In the genomic region with DNA sequence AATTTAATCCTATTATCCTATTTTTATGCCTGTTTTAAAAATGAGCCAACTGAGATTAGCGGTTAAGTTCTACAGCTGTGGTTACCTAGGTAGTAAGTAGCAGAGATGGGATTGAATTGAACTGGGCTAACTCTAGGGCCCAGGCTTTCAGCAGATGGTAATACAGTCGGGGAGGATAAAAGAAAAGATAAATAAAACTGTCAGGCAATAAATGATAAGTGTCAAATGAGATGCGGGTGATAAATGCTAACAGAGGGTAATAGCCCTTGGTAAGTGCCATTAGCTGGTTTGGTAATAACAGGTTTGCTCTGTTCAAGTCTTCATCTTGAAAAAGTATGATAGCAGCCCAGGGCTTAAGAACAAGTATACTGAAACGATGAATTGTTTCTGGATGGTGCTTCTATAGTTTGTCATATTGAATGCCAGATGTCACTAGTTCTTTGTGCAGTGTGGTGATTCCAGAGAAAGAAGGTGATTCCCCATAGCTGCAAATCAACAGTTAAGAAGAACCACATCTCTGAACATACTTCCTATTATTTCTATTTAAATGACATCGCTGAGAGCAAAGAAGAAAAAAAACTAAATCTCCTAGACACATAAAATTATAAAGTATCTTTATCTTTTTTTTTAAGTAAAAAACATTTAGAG, we compare ENCODE assay signal across 28 cellular contexts.
DNase-seq lines count a peak whose midpoint lies in the region; ATAC-seq and TF ChIP-seq lines count a peak whose summit lies in the region.
"Had no signal": no experiment of that assay in that cellular context is flagged by ENCODE, and none has a peak within 500 bp of the region (broad histone marks: within the 10 kb centered on the region; RNA-seq: fewer than 3 reads in every experiment).

No MANE protein-coding gene starts in this region.

- no peak overlapping the region for H3K4me3 ChIP-seq in CD4-positive, alpha-beta memory T cell (ENCODE audit: low read length in 2 of 2)
- H3K4me3 ChIP-seq: BLaER1 treated with 17β-estradiol and CSF1 and Interleukin-3, amounts not matched to agents 10 nM and 100 nM; gastrocnemius medialis had no signal

- CTCF ChIA-PET in MCF 10A (lab: Yijun Ruan, JAX): interaction anchor here (0.7 to 2.0 kb wide), 4 partner anchors 10 to 1131 kb away, joined by 3 to 5 read pairs (median 3); no protein-coding TSS in a partner anchor
- CTCF ChIA-PET in CD4-positive, alpha-beta memory T cell (lab: Charles Lee; ENCODE audit: partially characterized antibody): no interaction called here

- no peaks in the 10 kb centered on the region for H3K27me3 ChIP-seq in CD4-positive, alpha-beta memory T cell (ENCODE audit: insufficient read depth, low read length)
- H3K27me3 ChIP-seq: BLaER1 treated with 17β-estradiol and CSF1 and Interleukin-3, amounts not matched to agents 10 nM and 100 nM; gastrocnemius medialis had no signal

- no peak for TF ChIP-seq CTCF in MCF 10A (IDR thresholded peaks at IDR 0.05; ENCODE audit: unreplicated experiment)

- H3K27ac ChIP-seq in CD4-positive, alpha-beta memory T cell (ENCODE audit: low read depth, low read length): no peak overlapping the region
- H3K27ac ChIP-seq: BLaER1 treated with 17β-estradiol and CSF1 and Interleukin-3, amounts not matched to agents 10 nM and 100 nM; gastrocnemius medialis; WERI-Rb-1 had no signal

- no peaks in the 10 kb centered on the region for H3K9me3 ChIP-seq in CD4-positive, alpha-beta memory T cell (ENCODE audit: control insufficient read depth in 1 of 2, low read length in 2 of 2)
- H3K9me3 ChIP-seq: BLaER1 treated with 17β-estradiol and CSF1 and Interleukin-3, amounts not matched to agents 10 nM and 100 nM; gastrocnemius medialis had no signal

- no peak overlapping the region for H3K4me3 Mint-ChIP-seq in activated T-helper 2 cell treated with anti-CD3 and anti-CD28 coated beads, Interferon-gamma antibody, Interleukin-2, Interleukin-4, amounts not matched to agents 10 μg/mL and 5 μg/mL and 100 μg/mL, durations not matched to agents 14 hours and 24 hours and 36 hours (ENCODE audit: low read depth)
- no peak overlapping the region for H3K4me3 Mint-ChIP-seq in MCF 10A (ENCODE audit: unreplicated experiment)
- no peak overlapping the region for H3K4me3 Mint-ChIP-seq in CD4-positive, alpha-beta memory T cell
- H3K4me3 Mint-ChIP-seq: activated naive CD8-positive, alpha-beta T cell treated with anti-CD3 and anti-CD28 coated beads for 36 hours; immature natural killer cell; nephron progenitor cell had no signal

- BruUV-seq in MCF 10A (replicated peaks; lab: Mats Ljungman, UMichigan): no TSS peak

- POLR2A ChIA-PET in MCF 10A (lab: Yijun Ruan, JAX): no interaction called here
- POLR2A ChIA-PET in CD4-positive, alpha-beta memory T cell (lab: Charles Lee; ENCODE audit: partially characterized antibody): no interaction called here

- H3K9me3 Mint-ChIP-seq in activated T-helper 2 cell treated with anti-CD3 and anti-CD28 coated beads, Interferon-gamma antibody, Interleukin-2, Interleukin-4, amounts not matched to agents 10 μg/mL and 5 μg/mL and 100 μg/mL, durations not matched to agents 14 hours and 24 hours and 36 hours: no peaks in the 10 kb centered on the region
- no peaks in the 10 kb centered on the region for H3K9me3 Mint-ChIP-seq in MCF 10A (ENCODE audit: unreplicated experiment)
- H3K9me3 Mint-ChIP-seq in CD4-positive, alpha-beta memory T cell: no peaks in the 10 kb centered on the region
- H3K9me3 Mint-ChIP-seq: activated naive CD8-positive, alpha-beta T cell treated with anti-CD3 and anti-CD28 coated beads for 36 hours; immature natural killer cell; nephron progenitor cell had no signal

- ATAC-seq in HG03378 (IDR thresholded peaks at IDR 0.05; ENCODE audit: unreplicated experiment): no peak
- ATAC-seq: gastrocnemius medialis; left colon; stimulated activated naive CD8-positive, alpha-beta T cell treated with anti-CD3 and anti-CD28 coated beads, Interleukin-15, Interleukin-2, amounts not matched to agents 100 U/mL and 50 U/mL, for 24 hours had no signal

- H3K36me3 Mint-ChIP-seq in activated T-helper 2 cell treated with anti-CD3 and anti-CD28 coated beads, Interferon-gamma antibody, Interleukin-2, Interleukin-4, amounts not matched to agents 10 μg/mL and 5 μg/mL and 100 μg/mL, durations not matched to agents 14 hours and 24 hours and 36 hours (ENCODE audit: low read depth): no peaks in the 10 kb centered on the region
- no peaks in the 10 kb centered on the region for H3K36me3 Mint-ChIP-seq in MCF 10A (ENCODE audit: insufficient read depth, unreplicated experiment)
- no peaks in the 10 kb centered on the region for H3K36me3 Mint-ChIP-seq in CD4-positive, alpha-beta memory T cell
- H3K36me3 Mint-ChIP-seq: activated naive CD8-positive, alpha-beta T cell treated with anti-CD3 and anti-CD28 coated beads for 36 hours; immature natural killer cell had no signal

- peak; percentile 2 for DNase-seq in DMS153 treated with DMSO at 0.1 percent for 48 hours (lab: John Stamatoyannopoulos, UW; ENCODE audit: unreplicated experiment)
- peak; percentile 55 for DNase-seq in DMS79 treated with DMSO at 0.1 percent for 48 hours (lab: John Stamatoyannopoulos, UW)
- peak; percentile 83 for DNase-seq in NCI-H2227 (lab: John Stamatoyannopoulos, UW; ENCODE audit: unreplicated experiment)
- DNase-seq in activated T-helper 2 cell treated with anti-CD3 and anti-CD28 coated beads, Interferon-gamma antibody, Interleukin-2, Interleukin-4, amounts not matched to agents 10 μg/mL and 5 μg/mL and 100 μg/mL, durations not matched to agents 14 hours and 24 hours and 36 hours (ENCODE audit: low spot score): no peak
- DNase-seq in MCF 10A (ENCODE audit: unreplicated experiment): no peak
- DNase-seq in CD4-positive, alpha-beta memory T cell: no peak
- no peak for DNase-seq in Ammon's horn (ENCODE audit: low spot score)
- DNase-seq: activated CD4-positive, alpha-beta T cell treated with anti-CD3 and anti-CD28 coated beads for 48 hours; activated CD8-positive, alpha-beta memory T cell treated with anti-CD3 and anti-CD28 coated beads for 24 hours; activated effector memory CD4-positive, alpha-beta T cell treated with anti-CD3 and anti-CD28 coated beads, Interleukin-2, amount 50 U/mL, for 16 hours; activated naive CD8-positive, alpha-beta T cell treated with anti-CD3 and anti-CD28 coated beads for 36 hours; activated T-cell treated with anti-CD3 and anti-CD28 coated beads for 4 hours; anterior cingulate cortex; DMS53; effector CD4-positive, alpha-beta T cell; gastrocnemius medialis; H7; immature natural killer cell; Kasumi-1; left colon; NCI-H2029; nephron progenitor cell; SIG-M5; small intestine; stimulated activated naive CD8-positive, alpha-beta T cell treated with anti-CD3 and anti-CD28 coated beads, Interleukin-15, Interleukin-2, amounts not matched to agents 100 U/mL and 50 U/mL, for 24 hours; WERI-Rb-1 had no signal

- intact Hi-C loops in activated T-helper 2 cell treated with anti-CD3 and anti-CD28 coated beads, Interferon-gamma antibody, Interleukin-2, Interleukin-4, amounts not matched to agents 10 μg/mL and 5 μg/mL and 100 μg/mL, durations not matched to agents 14 hours and 24 hours and 36 hours (cut with micrococcal nuclease): loop anchor here (5.0 kb wide), 1 partner anchor 103 kb away; no protein-coding TSS in a partner anchor
- intact Hi-C loops in MCF 10A (cut with micrococcal nuclease): no loop called here
- intact Hi-C loops in CD4-positive, alpha-beta memory T cell (cut with micrococcal nuclease): no loop called here

- H3K27me3 Mint-ChIP-seq in activated T-helper 2 cell treated with anti-CD3 and anti-CD28 coated beads, Interferon-gamma antibody, Interleukin-2, Interleukin-4, amounts not matched to agents 10 μg/mL and 5 μg/mL and 100 μg/mL, durations not matched to agents 14 hours and 24 hours and 36 hours (ENCODE audit: low read depth): no peaks in the 10 kb centered on the region
- no peaks in the 10 kb centered on the region for H3K27me3 Mint-ChIP-seq in MCF 10A (ENCODE audit: insufficient read depth, unreplicated experiment)
- H3K27me3 Mint-ChIP-seq in CD4-positive, alpha-beta memory T cell: no peaks in the 10 kb centered on the region

- H3K27ac Mint-ChIP-seq in activated T-helper 2 cell treated with anti-CD3 and anti-CD28 coated beads, Interferon-gamma antibody, Interleukin-2, Interleukin-4, amounts not matched to agents 10 μg/mL and 5 μg/mL and 100 μg/mL, durations not matched to agents 14 hours and 24 hours and 36 hours: peak overlapping the region; percentile 29
- H3K27ac Mint-ChIP-seq in MCF 10A (ENCODE audit: low read depth, unreplicated experiment): no peak overlapping the region
- no peak overlapping the region for H3K27ac Mint-ChIP-seq in CD4-positive, alpha-beta memory T cell
- H3K27ac Mint-ChIP-seq: activated naive CD8-positive, alpha-beta T cell treated with anti-CD3 and anti-CD28 coated beads for 36 hours; immature natural killer cell had no signal

- no peaks in the 10 kb centered on the region for H3K36me3 ChIP-seq in CD4-positive, alpha-beta memory T cell (ENCODE audit: insufficient read depth, low read length)
- H3K36me3 ChIP-seq: BLaER1 treated with 17β-estradiol and CSF1 and Interleukin-3, amounts not matched to agents 10 nM and 100 nM; gastrocnemius medialis; WERI-Rb-1 had no signal

- H3K4me1 ChIP-seq in CD4-positive, alpha-beta memory T cell (ENCODE audit: insufficient read depth, low read length): no peaks in the 10 kb centered on the region
- H3K4me1 ChIP-seq: gastrocnemius medialis had no signal

- peaks cover 17% of the 10 kb centered on the region for H3K4me1 Mint-ChIP-seq in activated T-helper 2 cell treated with anti-CD3 and anti-CD28 coated beads, Interferon-gamma antibody, Interleukin-2, Interleukin-4, amounts not matched to agents 10 μg/mL and 5 μg/mL and 100 μg/mL, durations not matched to agents 14 hours and 24 hours and 36 hours (ENCODE audit: low read depth)
- H3K4me1 Mint-ChIP-seq in MCF 10A (ENCODE audit: insufficient read depth, unreplicated experiment): no peaks in the 10 kb centered on the region
- no peaks in the 10 kb centered on the region for H3K4me1 Mint-ChIP-seq in CD4-positive, alpha-beta memory T cell
- H3K4me1 Mint-ChIP-seq: immature natural killer cell had no signal

Comparison
In these comparisons a context has a peak if more than half of its experiments do, and no peak if none do; other contexts are left out.
1. DNase-seq: peak in DMS153 treated with DMSO at 0.1 percent for 48 hours (single experiment), DMS79 treated with DMSO at 0.1 percent for 48 hours (single experiment) and NCI-H2227 (single experiment); none in activated T-helper 2 cell treated with anti-CD3 and anti-CD28 coated beads, Interferon-gamma antibody, Interleukin-2, Interleukin-4, amounts not matched to agents 10 μg/mL and 5 μg/mL and 100 μg/mL, durations not matched to agents 14 hours and 24 hours and 36 hours (single experiment), MCF 10A (single experiment), CD4-positive, alpha-beta memory T cell (0 of 5) and Ammon's horn (single experiment).